In the genomic region with DNA sequence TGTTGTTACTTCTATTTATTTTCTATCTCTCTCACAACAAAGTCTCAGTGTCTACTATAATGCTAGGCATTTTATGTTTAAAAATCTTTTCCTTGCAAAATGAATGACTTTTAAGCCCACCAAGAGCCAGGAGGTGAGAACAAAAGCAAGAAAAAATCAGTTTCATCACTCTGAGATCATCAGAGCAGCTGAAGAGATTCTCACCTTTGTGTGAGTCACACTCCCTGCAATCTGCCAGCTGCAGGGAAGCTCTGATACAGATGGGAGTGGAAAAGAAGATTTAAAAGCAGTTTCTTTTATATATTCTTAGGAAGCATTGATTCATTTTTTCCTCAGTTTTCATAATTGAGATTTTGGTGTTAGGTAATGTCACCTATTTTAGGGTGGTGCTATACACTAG, we compare ENCODE assay signal across 1 cellular context.
A peak's percentile ranks its signal among the peaks of the same experiment; 100 is the strongest.
TF ChIP-seq lines count a peak whose summit lies in the region.

No MANE protein-coding gene starts in this region.

TF ChIP-seq in IMR-90, 13 proteins besides CTCF, POLR2A, EP300 and RAD21:
- TF ChIP-seq, protein P1, sequence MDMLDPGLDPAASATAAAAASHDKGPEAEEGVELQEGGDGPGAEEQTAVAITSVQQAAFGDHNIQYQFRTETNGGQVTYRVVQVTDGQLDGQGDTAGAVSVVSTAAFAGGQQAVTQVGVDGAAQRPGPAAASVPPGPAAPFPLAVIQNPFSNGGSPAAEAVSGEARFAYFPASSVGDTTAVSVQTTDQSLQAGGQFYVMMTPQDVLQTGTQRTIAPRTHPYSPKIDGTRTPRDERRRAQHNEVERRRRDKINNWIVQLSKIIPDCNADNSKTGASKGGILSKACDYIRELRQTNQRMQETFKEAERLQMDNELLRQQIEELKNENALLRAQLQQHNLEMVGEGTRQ (IDR thresholded peaks at IDR 0.05; ENCODE audit: low read depth, low read length) = no peak
- TF ChIP-seq FOS (IDR thresholded peaks at IDR 0.05; ENCODE audit: low read depth, low read length) (no peak; the same call in 1 of the 2 replicates), CEBPB (IDR thresholded peaks at IDR 0.05; ENCODE audit: low read depth, low read length) (peak; percentile 22; the same call in 1 of the 2 replicates), MXI1 (IDR thresholded peaks at IDR 0.05; ENCODE audit: borderline replicate concordance, low read depth, low read length) (no peak), MAFK (IDR thresholded peaks at IDR 0.05; ENCODE audit: low read depth, low read length) (no peak), SMC3 (IDR thresholded peaks at IDR 0.05; ENCODE audit: low read depth, low read length) (no peak), MAZ (IDR thresholded peaks at IDR 0.05; ENCODE audit: borderline replicate concordance, low read depth, low read length) (no peak)
- TF ChIP-seq, protein P2, sequence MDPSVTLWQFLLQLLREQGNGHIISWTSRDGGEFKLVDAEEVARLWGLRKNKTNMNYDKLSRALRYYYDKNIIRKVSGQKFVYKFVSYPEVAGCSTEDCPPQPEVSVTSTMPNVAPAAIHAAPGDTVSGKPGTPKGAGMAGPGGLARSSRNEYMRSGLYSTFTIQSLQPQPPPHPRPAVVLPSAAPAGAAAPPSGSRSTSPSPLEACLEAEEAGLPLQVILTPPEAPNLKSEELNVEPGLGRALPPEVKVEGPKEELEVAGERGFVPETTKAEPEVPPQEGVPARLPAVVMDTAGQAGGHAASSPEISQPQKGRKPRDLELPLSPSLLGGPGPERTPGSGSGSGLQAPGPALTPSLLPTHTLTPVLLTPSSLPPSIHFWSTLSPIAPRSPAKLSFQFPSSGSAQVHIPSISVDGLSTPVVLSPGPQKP (IDR thresholded peaks at IDR 0.05; ENCODE audit: borderline replicate concordance, low read depth, low read length) = no peak
